ENCODE assay signal across 1 cellular context in the genomic region with DNA sequence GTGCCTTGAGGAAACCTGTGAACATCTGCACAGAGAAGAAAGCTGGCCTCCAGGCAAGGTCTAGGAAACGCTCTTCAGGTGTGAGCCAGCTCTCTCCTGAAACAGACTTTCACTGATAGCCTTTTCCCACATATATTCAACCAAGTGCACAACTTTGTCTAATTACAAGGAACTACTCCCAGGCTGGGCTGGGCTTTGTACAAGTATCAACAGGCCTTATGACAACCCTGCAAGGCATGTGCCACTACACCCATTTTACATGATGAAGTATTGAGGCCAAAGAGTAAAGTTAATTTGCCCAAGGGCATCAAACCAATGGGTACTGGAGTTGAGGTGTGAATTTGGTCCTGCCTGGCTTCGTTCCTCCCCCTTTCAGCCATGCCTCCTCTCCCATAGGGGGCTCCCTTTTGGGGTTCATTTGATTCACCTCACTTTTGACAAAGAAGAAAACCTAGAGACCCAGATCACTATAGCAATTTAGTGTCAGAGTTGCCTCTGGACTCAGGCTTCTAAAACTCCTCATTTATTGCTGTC.
TF ChIP-seq lines count a peak whose summit lies in the region.

No MANE protein-coding gene starts in this region.

TF ChIP-seq in H1, 55 proteins besides CTCF, POLR2A, EP300 and RAD21:
- TF ChIP-seq FOSL1 (IDR thresholded peaks at IDR 0.05; ENCODE audit: insufficient read depth, low read depth, low read length) = no peak
- no peak for TF ChIP-seq SUZ12 (IDR thresholded peaks at IDR 0.05; ENCODE audit: low read length)
- TF ChIP-seq SRF (IDR thresholded peaks at IDR 0.05; ENCODE audit: low read depth, low read length) = no peak
- no peak for TF ChIP-seq SP1 (IDR thresholded peaks at IDR 0.05; ENCODE audit: low read depth, low read length)
- no peak for TF ChIP-seq SIX5 (IDR thresholded peaks at IDR 0.05; ENCODE audit: low read depth, low read length)
- TF ChIP-seq, protein P1, sequence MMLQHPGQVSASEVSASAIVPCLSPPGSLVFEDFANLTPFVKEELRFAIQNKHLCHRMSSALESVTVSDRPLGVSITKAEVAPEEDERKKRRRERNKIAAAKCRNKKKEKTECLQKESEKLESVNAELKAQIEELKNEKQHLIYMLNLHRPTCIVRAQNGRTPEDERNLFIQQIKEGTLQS (IDR thresholded peaks at IDR 0.05; ENCODE audit: insufficient read depth, low read depth, low read length) = no peak
- no peak for TF ChIP-seq KDM1A (IDR thresholded peaks at IDR 0.05; ENCODE audit: borderline replicate concordance, low read length)
- TF ChIP-seq PHF8 (conservative IDR thresholded peaks at IDR 0.05; ENCODE audit: low read depth, low read length) = no peak
- no peak for TF ChIP-seq CREB1 (IDR thresholded peaks at IDR 0.05)
- no peak for TF ChIP-seq TAF1 (IDR thresholded peaks at IDR 0.05; ENCODE audit: low read depth, low read length)
- no peak for TF ChIP-seq CEBPB (IDR thresholded peaks at IDR 0.05; ENCODE audit: low read depth, low read length)
- TF ChIP-seq SAP30 (IDR thresholded peaks at IDR 0.05; ENCODE audit: insufficient read depth, insufficient replicate concordance, low read length) = no peak
